Comparison of ENCODE assay signal across 1 cellular context in the genomic region with DNA sequence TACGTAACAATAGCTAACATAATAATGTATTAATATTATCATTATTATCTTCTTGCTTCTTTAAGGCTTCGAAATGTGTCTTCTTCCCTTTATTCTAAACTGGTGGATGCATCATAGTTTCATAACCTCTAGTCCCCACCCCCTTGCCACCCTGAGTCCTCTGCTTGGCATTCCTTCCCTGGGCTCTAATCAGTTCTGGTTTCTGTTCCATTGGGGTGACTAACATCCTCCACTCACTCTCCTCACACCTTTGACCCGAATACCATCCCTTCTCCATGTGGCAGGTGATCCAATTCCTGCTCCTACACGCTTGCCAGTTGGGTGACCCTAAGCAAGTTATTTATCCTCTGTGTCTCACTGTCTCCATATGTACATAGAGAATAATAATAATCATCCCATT.
TF ChIP-seq lines count a peak whose summit lies in the region.

No MANE protein-coding gene starts in this region.

TF ChIP-seq in GM23338, 12 proteins besides CTCF, POLR2A, EP300 and RAD21 (continued from another document):
- TF ChIP-seq, protein P1, sequence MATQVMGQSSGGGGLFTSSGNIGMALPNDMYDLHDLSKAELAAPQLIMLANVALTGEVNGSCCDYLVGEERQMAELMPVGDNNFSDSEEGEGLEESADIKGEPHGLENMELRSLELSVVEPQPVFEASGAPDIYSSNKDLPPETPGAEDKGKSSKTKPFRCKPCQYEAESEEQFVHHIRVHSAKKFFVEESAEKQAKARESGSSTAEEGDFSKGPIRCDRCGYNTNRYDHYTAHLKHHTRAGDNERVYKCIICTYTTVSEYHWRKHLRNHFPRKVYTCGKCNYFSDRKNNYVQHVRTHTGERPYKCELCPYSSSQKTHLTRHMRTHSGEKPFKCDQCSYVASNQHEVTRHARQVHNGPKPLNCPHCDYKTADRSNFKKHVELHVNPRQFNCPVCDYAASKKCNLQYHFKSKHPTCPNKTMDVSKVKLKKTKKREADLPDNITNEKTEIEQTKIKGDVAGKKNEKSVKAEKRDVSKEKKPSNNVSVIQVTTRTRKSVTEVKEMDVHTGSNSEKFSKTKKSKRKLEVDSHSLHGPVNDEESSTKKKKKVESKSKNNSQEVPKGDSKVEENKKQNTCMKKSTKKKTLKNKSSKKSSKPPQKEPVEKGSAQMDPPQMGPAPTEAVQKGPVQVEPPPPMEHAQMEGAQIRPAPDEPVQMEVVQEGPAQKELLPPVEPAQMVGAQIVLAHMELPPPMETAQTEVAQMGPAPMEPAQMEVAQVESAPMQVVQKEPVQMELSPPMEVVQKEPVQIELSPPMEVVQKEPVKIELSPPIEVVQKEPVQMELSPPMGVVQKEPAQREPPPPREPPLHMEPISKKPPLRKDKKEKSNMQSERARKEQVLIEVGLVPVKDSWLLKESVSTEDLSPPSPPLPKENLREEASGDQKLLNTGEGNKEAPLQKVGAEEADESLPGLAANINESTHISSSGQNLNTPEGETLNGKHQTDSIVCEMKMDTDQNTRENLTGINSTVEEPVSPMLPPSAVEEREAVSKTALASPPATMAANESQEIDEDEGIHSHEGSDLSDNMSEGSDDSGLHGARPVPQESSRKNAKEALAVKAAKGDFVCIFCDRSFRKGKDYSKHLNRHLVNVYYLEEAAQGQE (IDR thresholded peaks at IDR 0.05; ENCODE audit: unreplicated experiment) = no peak
- no peak for TF ChIP-seq EZH2phosphoT487 (IDR thresholded peaks at IDR 0.05; ENCODE audit: unreplicated experiment)
- no peak for TF ChIP-seq NANOG (IDR thresholded peaks at IDR 0.05; ENCODE audit: borderline replicate concordance)
- no peak for TF ChIP-seq CREB1 (CRISPR knock-in tag; IDR thresholded peaks at IDR 0.05; ENCODE audit: low read depth)
- TF ChIP-seq STAT1 (IDR thresholded peaks at IDR 0.05; ENCODE audit: unreplicated experiment) = no peak
- no peak for TF ChIP-seq ZNF114 (CRISPR knock-in tag; IDR thresholded peaks at IDR 0.05)
- TF ChIP-seq, protein P2, sequence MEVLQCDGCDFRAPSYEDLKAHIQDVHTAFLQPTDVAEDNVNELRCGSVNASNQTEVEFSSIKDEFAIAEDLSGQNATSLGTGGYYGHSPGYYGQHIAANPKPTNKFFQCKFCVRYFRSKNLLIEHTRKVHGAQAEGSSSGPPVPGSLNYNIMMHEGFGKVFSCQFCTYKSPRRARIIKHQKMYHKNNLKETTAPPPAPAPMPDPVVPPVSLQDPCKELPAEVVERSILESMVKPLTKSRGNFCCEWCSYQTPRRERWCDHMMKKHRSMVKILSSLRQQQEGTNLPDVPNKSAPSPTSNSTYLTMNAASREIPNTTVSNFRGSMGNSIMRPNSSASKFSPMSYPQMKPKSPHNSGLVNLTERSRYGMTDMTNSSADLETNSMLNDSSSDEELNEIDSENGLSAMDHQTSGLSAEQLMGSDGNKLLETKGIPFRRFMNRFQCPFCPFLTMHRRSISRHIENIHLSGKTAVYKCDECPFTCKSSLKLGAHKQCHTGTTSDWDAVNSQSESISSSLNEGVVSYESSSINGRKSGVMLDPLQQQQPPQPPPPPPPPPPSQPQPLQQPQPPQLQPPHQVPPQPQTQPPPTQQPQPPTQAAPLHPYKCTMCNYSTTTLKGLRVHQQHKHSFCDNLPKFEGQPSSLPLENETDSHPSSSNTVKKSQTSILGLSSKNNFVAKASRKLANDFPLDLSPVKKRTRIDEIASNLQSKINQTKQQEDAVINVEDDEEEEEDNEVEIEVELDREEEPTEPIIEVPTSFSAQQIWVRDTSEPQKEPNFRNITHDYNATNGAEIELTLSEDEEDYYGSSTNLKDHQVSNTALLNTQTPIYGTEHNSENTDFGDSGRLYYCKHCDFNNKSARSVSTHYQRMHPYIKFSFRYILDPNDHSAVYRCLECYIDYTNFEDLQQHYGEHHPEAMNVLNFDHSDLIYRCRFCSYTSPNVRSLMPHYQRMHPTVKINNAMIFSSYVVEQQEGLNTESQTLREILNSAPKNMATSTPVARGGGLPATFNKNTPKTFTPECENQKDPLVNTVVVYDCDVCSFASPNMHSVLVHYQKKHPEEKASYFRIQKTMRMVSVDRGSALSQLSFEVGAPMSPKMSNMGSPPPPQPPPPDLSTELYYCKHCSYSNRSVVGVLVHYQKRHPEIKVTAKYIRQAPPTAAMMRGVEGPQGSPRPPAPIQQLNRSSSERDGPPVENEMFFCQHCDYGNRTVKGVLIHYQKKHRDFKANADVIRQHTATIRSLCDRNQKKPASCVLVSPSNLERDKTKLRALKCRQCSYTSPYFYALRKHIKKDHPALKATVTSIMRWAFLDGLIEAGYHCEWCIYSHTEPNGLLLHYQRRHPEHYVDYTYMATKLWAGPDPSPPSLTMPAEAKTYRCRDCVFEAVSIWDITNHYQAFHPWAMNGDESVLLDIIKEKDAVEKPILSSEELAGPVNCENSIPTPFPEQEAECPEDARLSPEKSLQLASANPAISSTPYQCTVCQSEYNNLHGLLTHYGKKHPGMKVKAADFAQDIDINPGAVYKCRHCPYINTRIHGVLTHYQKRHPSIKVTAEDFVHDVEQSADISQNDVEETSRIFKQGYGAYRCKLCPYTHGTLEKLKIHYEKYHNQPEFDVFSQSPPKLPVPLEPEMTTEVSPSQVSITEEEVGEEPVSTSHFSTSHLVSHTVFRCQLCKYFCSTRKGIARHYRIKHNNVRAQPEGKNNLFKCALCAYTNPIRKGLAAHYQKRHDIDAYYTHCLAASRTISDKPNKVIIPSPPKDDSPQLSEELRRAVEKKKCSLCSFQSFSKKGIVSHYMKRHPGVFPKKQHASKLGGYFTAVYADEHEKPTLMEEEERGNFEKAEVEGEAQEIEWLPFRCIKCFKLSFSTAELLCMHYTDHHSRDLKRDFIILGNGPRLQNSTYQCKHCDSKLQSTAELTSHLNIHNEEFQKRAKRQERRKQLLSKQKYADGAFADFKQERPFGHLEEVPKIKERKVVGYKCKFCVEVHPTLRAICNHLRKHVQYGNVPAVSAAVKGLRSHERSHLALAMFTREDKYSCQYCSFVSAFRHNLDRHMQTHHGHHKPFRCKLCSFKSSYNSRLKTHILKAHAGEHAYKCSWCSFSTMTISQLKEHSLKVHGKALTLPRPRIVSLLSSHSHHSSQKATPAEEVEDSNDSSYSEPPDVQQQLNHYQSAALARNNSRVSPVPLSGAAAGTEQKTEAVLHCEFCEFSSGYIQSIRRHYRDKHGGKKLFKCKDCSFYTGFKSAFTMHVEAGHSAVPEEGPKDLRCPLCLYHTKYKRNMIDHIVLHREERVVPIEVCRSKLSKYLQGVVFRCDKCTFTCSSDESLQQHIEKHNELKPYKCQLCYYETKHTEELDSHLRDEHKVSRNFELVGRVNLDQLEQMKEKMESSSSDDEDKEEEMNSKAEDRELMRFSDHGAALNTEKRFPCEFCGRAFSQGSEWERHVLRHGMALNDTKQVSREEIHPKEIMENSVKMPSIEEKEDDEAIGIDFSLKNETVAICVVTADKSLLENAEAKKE (CRISPR knock-in tag; IDR thresholded peaks at IDR 0.05) = no peak
- TF ChIP-seq EZH2 (IDR thresholded peaks at IDR 0.05; ENCODE audit: low read depth, unreplicated experiment) = no peak
